Comparison of ENCODE assay signal across 10 cellular contexts in genomic region chr22:39254122-39254521, GRCh38. TPM values are rescaled to one million over a fixed set of nuclear protein-coding genes. Genes with fewer than 3 reads are reported as not detected.
DNase-seq lines count a peak whose midpoint lies in the region; ATAC-seq and TF ChIP-seq lines count a peak whose summit lies in the region.
"Had no signal": no experiment of that assay in that cellular context is flagged by ENCODE, and none has a peak within 500 bp of the region (broad histone marks: within the 10 kb centered on the region; RNA-seq: fewer than 3 reads in every experiment).

No MANE protein-coding gene starts in this region.

- no peak for DNase-seq in RWPE1 (ENCODE audit: low spot score)
- no peak for DNase-seq in esophagus squamous epithelium (lab: John Stamatoyannopoulos, UW)
- DNase-seq in prostate gland (ENCODE audit: low spot score): no peak
- no peak for DNase-seq in AG08395 (ENCODE audit: low spot score)
- DNase-seq: SIG-M5 had no signal

- H4K20me1 ChIP-seq in BLaER1: peaks cover 49% of the 10 kb centered on the region

- H3K27ac ChIP-seq in BLaER1: no peak overlapping the region
- H3K27ac ChIP-seq in RWPE1: peak overlapping the region; percentile 84
- peak overlapping the region; percentile 33 to 65 (median 62) for H3K27ac ChIP-seq in esophagus squamous epithelium
- peak overlapping the region; percentile 28 to 53 for H3K27ac ChIP-seq in prostate gland

- no CpG with 5 or more reads among the region's 14 CpGs for WGBS in esophagus squamous epithelium, 2 donors
- WGBS in prostate gland: 80% methylated on average over 7 of the region's 14 CpGs

- H3K4me3 ChIP-seq in BLaER1: no peak overlapping the region
- no peak overlapping the region for H3K4me3 ChIP-seq in esophagus squamous epithelium
- H3K4me3 ChIP-seq in prostate gland: no peak overlapping the region

- intact Hi-C loops in esophagus squamous epithelium (cut with DNase I) (no loop called here), prostate gland (cut with DNase I) (no loop called here)

- TF ChIP-seq CTCF in RWPE1 (conservative IDR thresholded peaks at IDR 0.05; ENCODE audit: low read depth) (no peak), esophagus squamous epithelium (IDR thresholded peaks at IDR 0.05) (no peak), prostate gland (IDR thresholded peaks at IDR 0.05) (no peak)

- H3K9me3 ChIP-seq in BLaER1: no peaks in the 10 kb centered on the region
- H3K9me3 ChIP-seq in esophagus squamous epithelium: no peaks in the 10 kb centered on the region
- H3K9me3 ChIP-seq in prostate gland: no peaks in the 10 kb centered on the region

- POLR2A ChIA-PET in RWPE1 (lab: Yijun Ruan, JAX; ENCODE audit: low non-redundant PET): no interaction called here

- H3K9ac ChIP-seq in BLaER1: no peak overlapping the region

- TF ChIP-seq POLR2A in esophagus squamous epithelium (IDR thresholded peaks at IDR 0.05) (no peak), prostate gland (IDR thresholded peaks at IDR 0.05) (no peak)

- CTCF ChIA-PET in RWPE1 (lab: Yijun Ruan, JAX): no interaction called here

- H3K4me1 ChIP-seq in BLaER1 (peaks cover 37% of the 10 kb centered on the region), esophagus squamous epithelium (peaks cover 18 to 44% (median 30%) of the 10 kb centered on the region in 3 donors), prostate gland (replicated peaks) (peaks cover 7% of the 10 kb centered on the region)

- H3K4me2 ChIP-seq in BLaER1: peak overlapping the region; percentile 76

- ATAC-seq in HG03457 (IDR thresholded peaks at IDR 0.05; ENCODE audit: unreplicated experiment) (no peak), HG02938 (IDR thresholded peaks at IDR 0.05; ENCODE audit: unreplicated experiment) (no peak), GM21423 (IDR thresholded peaks at IDR 0.05; ENCODE audit: unreplicated experiment) (no peak)

- H3K27me3 ChIP-seq in BLaER1 (peaks cover 74% of the 10 kb centered on the region), esophagus squamous epithelium (peaks cover 0 to 71% (median 2%) of the 10 kb centered on the region in 4 donors), prostate gland (replicated peaks; ENCODE audit: insufficient read depth) (no peaks in the 10 kb centered on the region)

- no peaks in the 10 kb centered on the region for H3K36me3 ChIP-seq in BLaER1
- H3K36me3 ChIP-seq in esophagus squamous epithelium: no peaks in the 10 kb centered on the region
- H3K36me3 ChIP-seq in prostate gland: no peaks in the 10 kb centered on the region

RNA-seq across cellular contexts. Expression of gene PDGFB, which starts 9.3 kb away (rescaled TPM):
- total RNA-seq in esophagus squamous epithelium: 1 to 10 TPM; 1.2 to 6.3 (median 3.7) TPM
- 10 to 100 TPM in 1 of 2 donors, 1 to 10 TPM in 1; 9.9 to 16.4 TPM for total RNA-seq in prostate gland
- total RNA-seq: B cell had no signal
